11 cellular contexts compared by ENCODE assay signal in genomic region chr17:65584604-65585521, GRCh38. TPM values are rescaled to one million over a fixed set of nuclear protein-coding genes. Genes with fewer than 3 reads are reported as not detected.
DNase-seq lines count a peak whose midpoint lies in the region; ATAC-seq and TF ChIP-seq lines count a peak whose summit lies in the region.
"Had no signal": no experiment of that assay in that cellular context is flagged by ENCODE, and none has a peak within 500 bp of the region (broad histone marks: within the 10 kb centered on the region; RNA-seq: fewer than 3 reads in every experiment).

No MANE protein-coding gene starts in this region.

- H3K36me3 Mint-ChIP-seq in activated naive CD4-positive, alpha-beta T cell treated with anti-CD3 and anti-CD28 coated beads for 36 hours (ENCODE audit: low read depth), result no peaks in the 10 kb centered on the region
- peaks cover 3% of the 10 kb centered on the region for H3K36me3 Mint-ChIP-seq in T-helper 17 cell (ENCODE audit: low read depth)

- no peak overlapping the region for H3K4me3 ChIP-seq in heart left ventricle
- H3K4me3 ChIP-seq in suprapubic skin, result no peak overlapping the region

- no peak overlapping the region for H3K4me3 Mint-ChIP-seq in activated naive CD4-positive, alpha-beta T cell treated with anti-CD3 and anti-CD28 coated beads for 36 hours
- H3K4me3 Mint-ChIP-seq in T-helper 17 cell, result no peak overlapping the region

- H3K4me1 ChIP-seq in heart left ventricle (peaks cover 0 to 38% (median 23%) of the 10 kb centered on the region in 12 donors), suprapubic skin (peaks cover 37% of the 10 kb centered on the region)

- H3K9me3 ChIP-seq in T-helper 17 cell (ENCODE audit: control insufficient read depth, low read length, poor library complexity, severe bottlenecking), result no peaks in the 10 kb centered on the region
- no peaks in the 10 kb centered on the region for H3K9me3 ChIP-seq in heart left ventricle
- no peaks in the 10 kb centered on the region for H3K9me3 ChIP-seq in suprapubic skin

- H3K27ac ChIP-seq in heart left ventricle (peak overlapping the region in 2 of 12 donors; percentile 6 to 42), suprapubic skin (peak overlapping the region; percentile 44)

- no peaks in the 10 kb centered on the region for H3K27me3 Mint-ChIP-seq in activated naive CD4-positive, alpha-beta T cell treated with anti-CD3 and anti-CD28 coated beads for 36 hours (ENCODE audit: low read depth)
- H3K27me3 Mint-ChIP-seq in T-helper 17 cell, result no peaks in the 10 kb centered on the region

- H3K36me3 ChIP-seq in heart left ventricle, result no peaks in the 10 kb centered on the region
- no peaks in the 10 kb centered on the region for H3K36me3 ChIP-seq in suprapubic skin

- H3K9me3 Mint-ChIP-seq in activated naive CD4-positive, alpha-beta T cell treated with anti-CD3 and anti-CD28 coated beads for 36 hours, result no peaks in the 10 kb centered on the region

- peak; percentile 18 for DNase-seq in activated naive CD4-positive, alpha-beta T cell treated with anti-CD3 and anti-CD28 coated beads for 36 hours
- DNase-seq in activated naive CD4-positive, alpha-beta T cell treated with Interleukin-2 at 50 U/mL for 16 hours, result no peak
- DNase-seq in T-helper 17 cell (no peak), heart left ventricle (peak in 2 of 5 donors; percentile 13 to 68), suprapubic skin (ENCODE audit: low spot score in 2 of 2) (no peak), activated gamma-delta T cell treated with Interleukin-2 at 50 U/mL for 16 hours (no peak)
- DNase-seq in central memory CD4-positive, alpha-beta T cell, result no peak
- DNase-seq: DMS79 treated with DMSO at 0.1 percent for 48 hours; NCI-H2081; NK-92 treated with Interleukin-12 subunit alpha and Interleukin-12 subunit beta, amount 100 ng/mL, for 24 hours had no signal

- peaks cover 47% of the 10 kb centered on the region for H3K4me1 Mint-ChIP-seq in activated naive CD4-positive, alpha-beta T cell treated with anti-CD3 and anti-CD28 coated beads for 36 hours (ENCODE audit: low read depth)
- no peaks in the 10 kb centered on the region for H3K4me1 Mint-ChIP-seq in T-helper 17 cell

- 36 to 66% (median 61%) methylated on average over 5 to 12 of the region's 12 CpGs for WGBS in heart left ventricle, 4 donors
- 44% methylated on average over 11 of the region's 12 CpGs for WGBS in suprapubic skin

- CTCF ChIA-PET in activated naive CD4-positive, alpha-beta T cell treated with anti-CD3 and anti-CD28 coated beads for 36 hours (lab: Charles Lee), result interaction anchor here (0.8 to 1.0 kb wide), 3 partner anchors 28 to 72 kb away, joined by 3 to 4 read pairs (median 4); no protein-coding TSS in a partner anchor

- intact Hi-C loops in activated naive CD4-positive, alpha-beta T cell treated with anti-CD3 and anti-CD28 coated beads for 36 hours (cut with micrococcal nuclease), result loop anchor here (1.0 to 5.0 kb wide), 8 partner anchors 9 to 462 kb away; partner anchors contain the start of gene AXIN2
- intact Hi-C loops in heart left ventricle (cut with DNase I), result no loop called here

- no peaks in the 10 kb centered on the region for H3K27me3 ChIP-seq in heart left ventricle
- H3K27me3 ChIP-seq in suprapubic skin, result no peaks in the 10 kb centered on the region

- TF ChIP-seq CTCF in heart left ventricle (IDR thresholded peaks at IDR 0.05), result no peak
- TF ChIP-seq CTCF in suprapubic skin (IDR thresholded peaks at IDR 0.05), result no peak

- peak overlapping the region; percentile 51 for H3K27ac Mint-ChIP-seq in activated naive CD4-positive, alpha-beta T cell treated with anti-CD3 and anti-CD28 coated beads for 36 hours
- peak overlapping the region; percentile 32 for H3K27ac Mint-ChIP-seq in T-helper 17 cell

- no peak for ATAC-seq in T-helper 17 cell
- peak; percentile 32 to 68 (median 58) for ATAC-seq in heart left ventricle
- no peak for ATAC-seq in GM18502 (IDR thresholded peaks at IDR 0.05; ENCODE audit: poor library complexity, unreplicated experiment)

- TF ChIP-seq POLR2A in heart left ventricle (IDR thresholded peaks at IDR 0.05) (no peak), suprapubic skin (IDR thresholded peaks at IDR 0.05) (no peak)

- TF ChIP-seq EP300 in suprapubic skin (IDR thresholded peaks at IDR 0.05), result no peak

RNA-seq across cellular contexts. Expression of gene AXIN2, which starts 23.4 kb away (rescaled TPM):
- total RNA-seq in activated naive CD4-positive, alpha-beta T cell treated with anti-CD3 and anti-CD28 coated beads for 36 hours, result 1 to 10 TPM; 2.3 to 2.5 TPM
- total RNA-seq in T-helper 17 cell, result 10 to 100 TPM; 28.4 to 31.6 TPM
- 10 to 100 TPM in 6 of 9 donors, 1 to 10 TPM in 3; 5.7 to 24.0 (median 12.9) TPM for total RNA-seq in heart left ventricle
- polyA plus RNA-seq in heart left ventricle, result 10 to 100 TPM in 1 of 2 donors, 1 to 10 TPM in 1; 5.6 to 20.0 TPM
- total RNA-seq in suprapubic skin, result 10 to 100 TPM in 3 of 4 donors, 1 to 10 TPM in 1; 9.8 to 36.9 (median 19.8) TPM

Comparison
In these comparisons a context has a peak if more than half of its experiments do, and no peak if none do; other contexts are left out.
1. ATAC-seq: peak in heart left ventricle (4 of 4); none in T-helper 17 cell (single experiment) and GM18502 (single experiment).